ENCODE assay signal across 18 cellular contexts in genomic region chr5:145433077-145433476, GRCh38.
"Had no signal": no experiment of that assay in that cellular context is flagged by ENCODE, and none has a peak within 500 bp of the region (broad histone marks: within the 10 kb centered on the region; RNA-seq: fewer than 3 reads in every experiment).

No MANE protein-coding gene starts in this region.

- DNase-seq: IMR-90, Karpas-422, KG1, MG63, NCI-H1092, NCI-H1436, NCI-H187, NCI-H2029, NCI-H2081 treated with DMSO at 0.1 percent for 48 hours, NCI-H345, NCI-H446 treated with DMSO at 0.1 percent for 48 hours, NCI-H510A treated with DMSO at 0.1 percent for 48 hours, NCI-H526, NCI-H774, Right ventricle myocardium superior, RPMI8226, SIG-M5 had no signal

- ATAC-seq: HepG2 had no signal
